In the genomic region with DNA sequence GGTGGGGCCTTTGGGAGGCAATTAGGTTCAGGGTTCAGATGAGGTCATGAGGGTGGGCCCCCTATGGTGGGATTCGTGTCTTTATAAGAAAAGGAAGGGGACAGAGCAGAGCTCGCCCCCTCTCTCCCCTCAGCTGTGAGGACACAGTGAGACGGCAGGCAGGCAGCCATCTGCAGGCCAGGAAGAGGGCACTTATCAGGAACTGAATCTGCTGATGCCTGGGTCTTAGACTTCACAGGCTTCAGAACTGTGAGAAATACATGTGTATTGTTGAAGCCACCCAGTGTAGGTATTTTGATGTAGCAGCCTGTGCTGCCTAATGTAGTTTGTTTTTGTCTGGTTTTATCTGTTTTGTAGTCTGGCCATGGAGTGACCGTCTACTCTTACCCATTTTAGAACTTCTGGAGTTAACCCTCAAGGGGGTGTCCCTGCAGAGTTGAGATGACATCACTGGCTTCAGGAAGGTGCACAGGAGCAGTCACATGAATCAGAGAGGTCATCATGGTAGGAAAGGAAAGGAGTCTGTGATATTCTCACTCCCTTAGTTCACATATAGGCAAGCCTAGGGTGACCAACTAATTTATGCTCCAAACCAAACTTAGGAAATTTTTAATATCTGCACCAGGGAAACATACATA, we compare ENCODE assay signal across 21 cellular contexts.
DNase-seq lines count a peak whose midpoint lies in the region; ATAC-seq and TF ChIP-seq lines count a peak whose summit lies in the region.
"Had no signal": no experiment of that assay in that cellular context is flagged by ENCODE, and none has a peak within 500 bp of the region (broad histone marks: within the 10 kb centered on the region; RNA-seq: fewer than 3 reads in every experiment).

No MANE protein-coding gene starts in this region.

- WGBS in ovary, 3 donors: 66 to 73% (median 71%) methylated on average over 4 of the region's 4 CpGs

- H3K9me3 ChIP-seq in HUES6 (ENCODE audit: control insufficient read depth, insufficient read depth, low read depth, low read length) (peaks cover 5% of the 10 kb centered on the region; the same call in 1 of the 2 replicates), parathyroid adenoma (ENCODE audit: control insufficient read depth, low read length) (no peaks in the 10 kb centered on the region), ovary (no peaks in the 10 kb centered on the region)
- H3K9me3 ChIP-seq: colonic mucosa, upper lobe of right lung had no signal

- H3K36me3 ChIP-seq in HUES6 (ENCODE audit: control insufficient read depth, insufficient read depth, low read length) (no peaks in the 10 kb centered on the region; the same call in 1 of the 2 replicates), parathyroid adenoma (ENCODE audit: control insufficient read depth, insufficient read depth, low read length) (no peaks in the 10 kb centered on the region), ovary (no peaks in the 10 kb centered on the region)
- H3K36me3 ChIP-seq: colonic mucosa, upper lobe of right lung, WERI-Rb-1 had no signal

- no peak for DNase-seq in activated naive CD4-positive, alpha-beta T cell treated with anti-CD3 and anti-CD28 coated beads, Interleukin-2, amount 50 U/mL, for 72 hours (ENCODE audit: low spot score in 2 of 2)
- no peak for DNase-seq in activated naive CD4-positive, alpha-beta T cell (lab: John Stamatoyannopoulos, UW)
- no peak for DNase-seq in ovary
- DNase-seq in stimulated activated naive CD4-positive, alpha-beta T cell (lab: John Stamatoyannopoulos, UW): no peak
- DNase-seq: activated effector memory CD4-positive, alpha-beta T cell treated with anti-CD3 and anti-CD28 coated beads, Interleukin-2, amount 50 U/mL, for 16 hours; CD4-positive, alpha-beta memory T cell; colonic mucosa; KBM-7; midbrain; NCI-H1436 treated with DMSO at 0.1 percent for 48 hours; NCI-H2227 treated with DMSO at 0.1 percent for 48 hours; occipital lobe; SW 1271; upper lobe of right lung; WERI-Rb-1 had no signal

- H3K4me1 ChIP-seq in HUES6 (ENCODE audit: control insufficient read depth, insufficient read depth, low read length) (peaks cover 17% of the 10 kb centered on the region), parathyroid adenoma (no peaks in the 10 kb centered on the region), ovary (ENCODE audit: insufficient read depth) (no peaks in the 10 kb centered on the region)
- H3K4me1 ChIP-seq: colonic mucosa, upper lobe of right lung had no signal

- H3K4me3 Mint-ChIP-seq in activated T-helper 17 cell treated with anti-CD3 and anti-CD28 coated beads, Interleukin-2, amount 50 U/mL, for 72 hours: no peak overlapping the region
- H3K4me3 Mint-ChIP-seq: CD4-positive, alpha-beta memory T cell; stimulated activated effector memory CD8-positive, alpha-beta T cell treated with anti-CD3 and anti-CD28 coated beads, Interleukin-12 subunit alpha, Interleukin-12 subunit beta, amount 100 ng/mL, for 72 hours had no signal

- H3K27ac Mint-ChIP-seq in activated naive CD4-positive, alpha-beta T cell treated with anti-CD3 and anti-CD28 coated beads, Interleukin-2, amount 50 U/mL, for 72 hours: no peak overlapping the region
- peak overlapping the region; percentile 60 for H3K27ac Mint-ChIP-seq in activated T-helper 17 cell treated with anti-CD3 and anti-CD28 coated beads, Interleukin-2, amount 50 U/mL, for 72 hours
- H3K27ac Mint-ChIP-seq: stimulated activated effector memory CD8-positive, alpha-beta T cell treated with anti-CD3 and anti-CD28 coated beads, Interleukin-12 subunit alpha, Interleukin-12 subunit beta, amount 100 ng/mL, for 72 hours had no signal

- peaks cover 3 to 12% of the 10 kb centered on the region in 2 donors for H3K9me3 Mint-ChIP-seq in activated naive CD4-positive, alpha-beta T cell treated with anti-CD3 and anti-CD28 coated beads, Interleukin-2, amount 50 U/mL, for 72 hours
- H3K9me3 Mint-ChIP-seq in activated T-helper 17 cell treated with anti-CD3 and anti-CD28 coated beads, Interleukin-2, amount 50 U/mL, for 72 hours: no peaks in the 10 kb centered on the region
- H3K9me3 Mint-ChIP-seq: stimulated activated effector memory CD8-positive, alpha-beta T cell treated with anti-CD3 and anti-CD28 coated beads, Interleukin-12 subunit alpha, Interleukin-12 subunit beta, amount 100 ng/mL, for 72 hours had no signal

- no peak overlapping the region for H3K9ac ChIP-seq in HUES6 (ENCODE audit: low read length)
- no peak overlapping the region for H3K9ac ChIP-seq in parathyroid adenoma

- peak; percentile 28 to 49 for ATAC-seq in activated naive CD4-positive, alpha-beta T cell treated with anti-CD3 and anti-CD28 coated beads, Interleukin-2, amount 50 U/mL, for 72 hours
- peak; percentile 61 for ATAC-seq in activated T-helper 17 cell treated with anti-CD3 and anti-CD28 coated beads, Interleukin-2, amount 50 U/mL, for 72 hours (replicated peaks)
- no peak for ATAC-seq in GM21447 (IDR thresholded peaks at IDR 0.05; ENCODE audit: unreplicated experiment)
- ATAC-seq: stimulated activated effector memory CD8-positive, alpha-beta T cell treated with anti-CD3 and anti-CD28 coated beads, Interleukin-12 subunit alpha, Interleukin-12 subunit beta, amount 100 ng/mL, for 72 hours had no signal

- H3K27ac ChIP-seq in HUES6 (ENCODE audit: low read depth, low read length) (peak overlapping the region; percentile 7; the same call in 1 of the 2 replicates), parathyroid adenoma (no peak overlapping the region), ovary (no peak overlapping the region)
- H3K27ac ChIP-seq: colonic mucosa, upper lobe of right lung, WERI-Rb-1 had no signal

- H2AFZ ChIP-seq in parathyroid adenoma: peak overlapping the region; percentile 60

- H3K36me3 Mint-ChIP-seq in activated naive CD4-positive, alpha-beta T cell treated with anti-CD3 and anti-CD28 coated beads, Interleukin-2, amount 50 U/mL, for 72 hours: peaks cover 0 to 11% of the 10 kb centered on the region in 2 donors
- no peaks in the 10 kb centered on the region for H3K36me3 Mint-ChIP-seq in activated T-helper 17 cell treated with anti-CD3 and anti-CD28 coated beads, Interleukin-2, amount 50 U/mL, for 72 hours (ENCODE audit: low read depth)
- H3K36me3 Mint-ChIP-seq: stimulated activated effector memory CD8-positive, alpha-beta T cell treated with anti-CD3 and anti-CD28 coated beads, Interleukin-12 subunit alpha, Interleukin-12 subunit beta, amount 100 ng/mL, for 72 hours had no signal

- intact Hi-C loops in ovary (cut with DNase I): no loop called here

- H3K4me2 ChIP-seq in parathyroid adenoma (ENCODE audit: low read length): no peak overlapping the region
- H3K4me2 ChIP-seq: smooth muscle cell had no signal

- H3K4me3 ChIP-seq in HUES6 (ENCODE audit: low read depth, low read length) (no peak overlapping the region), parathyroid adenoma (ENCODE audit: low read depth, low read length) (no peak overlapping the region), ovary (no peak overlapping the region)
- H3K4me3 ChIP-seq: colonic mucosa, smooth muscle cell, upper lobe of right lung had no signal

- H3K27me3 ChIP-seq in HUES6 (ENCODE audit: control insufficient read depth, insufficient read depth, low read length) (no peaks in the 10 kb centered on the region), parathyroid adenoma (ENCODE audit: control insufficient read depth, insufficient read depth, low read length) (no peaks in the 10 kb centered on the region), ovary (no peaks in the 10 kb centered on the region)
- H3K27me3 ChIP-seq: colonic mucosa, upper lobe of right lung had no signal

- H3K4me1 Mint-ChIP-seq in activated T-helper 17 cell treated with anti-CD3 and anti-CD28 coated beads, Interleukin-2, amount 50 U/mL, for 72 hours: no peaks in the 10 kb centered on the region
- H3K4me1 Mint-ChIP-seq: stimulated activated effector memory CD8-positive, alpha-beta T cell treated with anti-CD3 and anti-CD28 coated beads, Interleukin-12 subunit alpha, Interleukin-12 subunit beta, amount 100 ng/mL, for 72 hours had no signal

- no peak for TF ChIP-seq EP300 in ovary (IDR thresholded peaks at IDR 0.05)

- H3K79me2 ChIP-seq in parathyroid adenoma: no peaks in the 10 kb centered on the region

- H3K27me3 Mint-ChIP-seq in activated T-helper 17 cell treated with anti-CD3 and anti-CD28 coated beads, Interleukin-2, amount 50 U/mL, for 72 hours: peaks cover 3% of the 10 kb centered on the region
- H3K27me3 Mint-ChIP-seq: CD4-positive, alpha-beta memory T cell had no signal

- TF ChIP-seq CTCF in parathyroid adenoma (IDR thresholded peaks at IDR 0.05) (no peak), ovary (IDR thresholded peaks at IDR 0.05) (no peak)

- no peak for TF ChIP-seq POLR2A in ovary (IDR thresholded peaks at IDR 0.05)
